Comparison of ENCODE assay signal across 30 cellular contexts in the genomic region with DNA sequence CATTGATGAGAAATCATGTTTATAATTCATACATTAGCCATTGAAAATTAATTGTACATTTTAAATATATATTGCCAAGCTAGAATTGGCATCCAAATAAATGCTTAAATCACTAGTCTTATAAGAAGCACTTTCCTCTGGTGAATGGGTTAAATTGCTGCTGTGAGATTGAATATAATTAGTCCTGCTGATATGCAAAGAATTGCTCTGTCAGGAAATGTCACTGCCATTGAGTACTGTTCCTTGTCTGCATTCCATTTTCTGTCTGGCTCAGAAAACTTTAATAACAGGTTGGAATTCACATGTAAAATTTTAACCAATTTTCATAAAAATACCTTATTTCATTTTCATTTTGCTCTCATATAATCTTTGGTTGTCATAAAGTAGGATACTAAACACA.
"Had no signal": no experiment of that assay in that cellular context is flagged by ENCODE, and none has a peak within 500 bp of the region (broad histone marks: within the 10 kb centered on the region; RNA-seq: fewer than 3 reads in every experiment).

No MANE protein-coding gene starts in this region.

- H3K27me3 ChIP-seq: MG63, SJCRH30 had no signal

- H3K36me3 Mint-ChIP-seq: T-cell had no signal

- ATAC-seq: Panc1, SK-N-SH treated with all-trans-retinoic acid at 6 μM for 48 hours, T-cell had no signal

- H3K27ac ChIP-seq: PC-9, RWPE1, SJCRH30, SK-N-MC had no signal

- H3K27me3 Mint-ChIP-seq: T-cell had no signal

- DNase-seq: Kasumi-1, KG1, MG63, NCI-H1048, NCI-H1092 treated with DMSO at 0.1 percent for 48 hours, NCI-H1105 treated with DMSO at 0.1 percent for 48 hours, NCI-H1436, NCI-H146, NCI-H1694, NCI-H187, NCI-H1930, NCI-H2029 treated with DMSO at 0.1 percent for 48 hours, NCI-H2081 treated with DMSO at 0.1 percent for 48 hours, NCI-H2107, NCI-H2171, NCI-H226, NCI-H446 treated with DMSO at 0.1 percent for 48 hours, NCI-H510A, NCI-H524, NCI-H526, NCI-H774, PC-9, SHP77, SIG-M5, SJCRH30, T-cell had no signal

- H3K36me3 ChIP-seq: MG63, SJCRH30 had no signal

- H3K4me3 ChIP-seq: MG63, PC-9, SJCRH30, SK-N-MC had no signal

- H3K27ac Mint-ChIP-seq: T-cell had no signal

- H3K4me3 Mint-ChIP-seq: T-cell had no signal

- H3K4me1 Mint-ChIP-seq: T-cell had no signal

- H3K9me3 ChIP-seq: MG63 had no signal
